ENCODE assay signal across 19 cellular contexts in the genomic region with DNA sequence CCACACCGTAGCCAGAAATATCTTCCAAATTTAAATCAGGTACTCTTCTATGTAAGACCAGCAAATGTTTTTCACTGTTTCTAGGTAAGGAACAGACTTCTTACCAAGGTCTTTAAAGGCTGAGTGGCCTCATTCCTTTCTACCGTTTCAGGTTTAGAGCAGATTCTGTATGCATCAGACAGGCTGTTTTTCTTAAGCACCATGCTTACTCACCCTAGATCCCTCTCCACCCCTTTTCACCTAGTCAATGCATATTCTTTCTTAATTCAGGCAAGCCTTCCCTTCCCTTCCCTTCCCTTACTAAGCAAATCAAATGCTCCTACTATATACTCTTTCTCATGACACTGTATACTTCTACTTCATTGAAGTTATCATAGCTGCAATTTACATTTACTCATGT.
DNase-seq lines count a peak whose midpoint lies in the region; ATAC-seq, FAIRE-seq and TF ChIP-seq lines count a peak whose summit lies in the region.
"Had no signal": no experiment of that assay in that cellular context is flagged by ENCODE, and none has a peak within 500 bp of the region (broad histone marks: within the 10 kb centered on the region; RNA-seq: fewer than 3 reads in every experiment).

No MANE protein-coding gene starts in this region.

- ATAC-seq in activated naive CD8-positive, alpha-beta T cell treated with anti-CD3 and anti-CD28 coated beads, Interleukin-2, amount 50 U/mL, for 24 hours = no peak
- ATAC-seq in lower lobe of right lung = no peak
- ATAC-seq: Right ventricle myocardium inferior had no signal

- H4K20me1 ChIP-seq in keratinocyte (ENCODE audit: control insufficient read depth, extremely low read depth, insufficient read depth, low read length) = no peaks in the 10 kb centered on the region

- no peaks in the 10 kb centered on the region for H3K79me2 ChIP-seq in keratinocyte (ENCODE audit: control insufficient read depth, insufficient read depth, low read length)

- no peaks in the 10 kb centered on the region for H3K4me1 Mint-ChIP-seq in activated naive CD8-positive, alpha-beta T cell treated with anti-CD3 and anti-CD28 coated beads, Interleukin-2, amount 50 U/mL, for 24 hours

- peak; percentile 3 for DNase-seq in RKO (ENCODE audit: low spot score)
- peak; percentile 22 for DNase-seq in epithelial cell of prostate (ENCODE audit: low read depth, low spot score)
- DNase-seq in keratinocyte (ENCODE audit: low read depth, low spot score) = no peak
- no peak for DNase-seq in activated naive CD8-positive, alpha-beta T cell treated with anti-CD3 and anti-CD28 coated beads, Interleukin-2, amount 50 U/mL, for 24 hours
- no peak for DNase-seq in GM19239 (ENCODE audit: insufficient read length, low spot score)
- no peak for DNase-seq in lower lobe of right lung
- DNase-seq in NCI-H1417 (lab: John Stamatoyannopoulos, UW) = no peak
- DNase-seq: ACHN; C1 segment of cervical spinal cord; CD8-positive, alpha-beta memory T cell; DND-41; HCEC 1CT; NCI-H1092 treated with DMSO at 0.1 percent for 48 hours; NCI-H2081; NCI-H2171 treated with DMSO at 0.1 percent for 48 hours; NCI-H446; Peyer's patch had no signal

- H2AFZ ChIP-seq in keratinocyte (ENCODE audit: control insufficient read depth, low read length) = no peak overlapping the region

- no peaks in the 10 kb centered on the region for H3K9me3 Mint-ChIP-seq in activated naive CD8-positive, alpha-beta T cell treated with anti-CD3 and anti-CD28 coated beads, Interleukin-2, amount 50 U/mL, for 24 hours
- H3K9me3 Mint-ChIP-seq: CD8-positive, alpha-beta memory T cell had no signal

- H3K36me3 Mint-ChIP-seq in activated naive CD8-positive, alpha-beta T cell treated with anti-CD3 and anti-CD28 coated beads, Interleukin-2, amount 50 U/mL, for 24 hours (ENCODE audit: low read depth) = peaks cover 11% of the 10 kb centered on the region

- dilution Hi-C loops in keratinocyte (cut with MboI; ENCODE audit: extremely low pct_ligation_motif_present, low sequenced_read_pairs) = no loop called here

- intact Hi-C loops in lower lobe of right lung (cut with DNase I) = no loop called here

- H3K4me3 Mint-ChIP-seq in activated naive CD8-positive, alpha-beta T cell treated with anti-CD3 and anti-CD28 coated beads, Interleukin-2, amount 50 U/mL, for 24 hours = no peak overlapping the region
- H3K4me3 Mint-ChIP-seq: CD8-positive, alpha-beta memory T cell had no signal

- H3K27me3 ChIP-seq in keratinocyte (ENCODE audit: control insufficient read depth, extremely low read depth, insufficient read depth, low read length) (no peaks in the 10 kb centered on the region), lower lobe of right lung (ENCODE audit: low read depth) (no peaks in the 10 kb centered on the region)
- H3K27me3 ChIP-seq: Peyer's patch had no signal

- no peaks in the 10 kb centered on the region for H3K27me3 Mint-ChIP-seq in activated naive CD8-positive, alpha-beta T cell treated with anti-CD3 and anti-CD28 coated beads, Interleukin-2, amount 50 U/mL, for 24 hours
- H3K27me3 Mint-ChIP-seq: CD8-positive, alpha-beta memory T cell had no signal

- H3K9ac ChIP-seq in keratinocyte (ENCODE audit: control insufficient read depth, extremely low read depth, insufficient read depth, low read length) = no peak overlapping the region

- H3K27ac Mint-ChIP-seq in activated naive CD8-positive, alpha-beta T cell treated with anti-CD3 and anti-CD28 coated beads, Interleukin-2, amount 50 U/mL, for 24 hours = no peak overlapping the region

- FAIRE-seq in keratinocyte (lab: Jason Lieb, UNC) (peak; percentile 44), GM19239 (lab: Jason Lieb, UNC) (no peak)
- FAIRE-seq: D721Med had no signal

- no peak overlapping the region for H3K4me2 ChIP-seq in keratinocyte (ENCODE audit: control insufficient read depth, extremely low read depth, insufficient read depth, low read depth, low read length)

- H3K9me1 ChIP-seq in keratinocyte (ENCODE audit: control insufficient read depth, extremely low read depth, insufficient read depth, low read length) = no peaks in the 10 kb centered on the region

- H3K4me3 ChIP-seq in keratinocyte (ENCODE audit: control insufficient read depth in 2 of 3, extremely low read depth in 1 of 3, insufficient read depth in 2 of 3, low read depth in 1 of 3, low read length in 3 of 3) (no peak overlapping the region), lower lobe of right lung (no peak overlapping the region)
- H3K4me3 ChIP-seq: Peyer's patch had no signal

- no peaks in the 10 kb centered on the region for H3K9me3 ChIP-seq in keratinocyte (ENCODE audit: control insufficient read depth, low read depth, low read length)
- no peaks in the 10 kb centered on the region for H3K9me3 ChIP-seq in lower lobe of right lung
- H3K9me3 ChIP-seq: Peyer's patch had no signal

- H3K27ac ChIP-seq in epithelial cell of prostate (no peak overlapping the region), keratinocyte (ENCODE audit: control insufficient read depth, insufficient read depth, low read length) (no peak overlapping the region), lower lobe of right lung (no peak overlapping the region)
- H3K27ac ChIP-seq: Peyer's patch had no signal

- TF ChIP-seq CTCF in keratinocyte (optimal IDR thresholded peaks at IDR 0.05 in 1 of 3, IDR thresholded peaks at IDR 0.05 in 1 of 3, conservative IDR thresholded peaks at IDR 0.05 in 1 of 3; ENCODE audit: extremely low read depth in 1 of 3, insufficient read depth in 2 of 3, low read length in 3 of 3) (no peak), lower lobe of right lung (IDR thresholded peaks at IDR 0.05) (no peak)

- H3K4me1 ChIP-seq in keratinocyte (ENCODE audit: control insufficient read depth, extremely low read depth, insufficient read depth, low read length) (no peaks in the 10 kb centered on the region), lower lobe of right lung (no peaks in the 10 kb centered on the region)
- H3K4me1 ChIP-seq: Peyer's patch had no signal

- H3K36me3 ChIP-seq in keratinocyte (ENCODE audit: control insufficient read depth in 2 of 2, extremely low read depth in 1 of 2, insufficient read depth in 2 of 2, low read length in 2 of 2) (no peaks in the 10 kb centered on the region), lower lobe of right lung (no peaks in the 10 kb centered on the region)
- H3K36me3 ChIP-seq: Peyer's patch had no signal

Comparison
In these comparisons a context has a peak if more than half of its experiments do, and no peak if none do; other contexts are left out.
1. DNase-seq: peak in RKO (single experiment) and epithelial cell of prostate (single experiment); none in keratinocyte (single experiment), activated naive CD8-positive, alpha-beta T cell treated with anti-CD3 and anti-CD28 coated beads, Interleukin-2, amount 50 U/mL, for 24 hours (single experiment), GM19239 (single experiment), lower lobe of right lung (single experiment) and NCI-H1417 (0 of 3).